17 cellular contexts compared by ENCODE assay signal in genomic region chr20:50728486-50728980, GRCh38. TPM values are rescaled to one million over a fixed set of nuclear protein-coding genes. Genes with fewer than 3 reads are reported as not detected.
DNase-seq lines count a peak whose midpoint lies in the region; ATAC-seq, FAIRE-seq and TF ChIP-seq lines count a peak whose summit lies in the region.
"Had no signal": no experiment of that assay in that cellular context is flagged by ENCODE, and none has a peak within 500 bp of the region (broad histone marks: within the 10 kb centered on the region; RNA-seq: fewer than 3 reads in every experiment).

No MANE protein-coding gene starts in this region.

- no peaks in the 10 kb centered on the region for H4K20me1 ChIP-seq in keratinocyte (ENCODE audit: control insufficient read depth, extremely low read depth, insufficient read depth, low read length)

- H3K4me3 ChIP-seq in keratinocyte (ENCODE audit: control insufficient read depth in 2 of 3, extremely low read depth in 1 of 3, insufficient read depth in 2 of 3, low read depth in 1 of 3, low read length in 3 of 3) (no peak overlapping the region), small intestine (ENCODE audit: low read depth in 1 of 2, low read length in 2 of 2) (no peak overlapping the region)
- H3K4me3 ChIP-seq: adrenal gland had no signal

- peaks cover 21% of the 10 kb centered on the region for H3K79me2 ChIP-seq in keratinocyte (ENCODE audit: control insufficient read depth, insufficient read depth, low read length)

- intact Hi-C loops in left colon (cut with DNase I, micrococcal nuclease): no loop called here
- intact Hi-C loops in sciatic nerve (cut with DNase I): no loop called here

- no peak for TF ChIP-seq CTCF in keratinocyte (optimal IDR thresholded peaks at IDR 0.05 in 1 of 3, IDR thresholded peaks at IDR 0.05 in 1 of 3, conservative IDR thresholded peaks at IDR 0.05 in 1 of 3; ENCODE audit: extremely low read depth in 1 of 3, insufficient read depth in 2 of 3, low read length in 3 of 3)

- no peak for FAIRE-seq in keratinocyte (lab: Jason Lieb, UNC)
- FAIRE-seq in small intestine (lab: Jason Lieb, UNC): no peak

- no peaks in the 10 kb centered on the region for H3K27me3 Mint-ChIP-seq in activated T-helper 17 cell treated with anti-CD3 and anti-CD28 coated beads, Interleukin-2, amount 50 U/mL, for 72 hours
- H3K27me3 Mint-ChIP-seq: activated CD4-positive, alpha-beta memory T cell treated with anti-CD3 and anti-CD28 coated beads for 36 hours; naive thymus-derived CD8-positive, alpha-beta T cell had no signal

- peak overlapping the region; percentile 12 for H3K4me3 Mint-ChIP-seq in activated T-helper 17 cell treated with anti-CD3 and anti-CD28 coated beads, Interleukin-2, amount 50 U/mL, for 72 hours
- H3K4me3 Mint-ChIP-seq: activated CD4-positive, alpha-beta memory T cell treated with anti-CD3 and anti-CD28 coated beads for 36 hours; activated T-helper 1 cell treated with anti-CD3 and anti-CD28 coated beads, Interleukin-12 subunit alpha, Interleukin-12 subunit beta, Interleukin-2, Interleukin-4 antibody, amounts not matched to agents 30 ng/mL and 10 ng/mL and 1 ng/mL, durations not matched to agents 14 hours and 24 hours and 36 hours had no signal

- in situ Hi-C loops in KBM-7 (cut with MboI; ENCODE audit: low pct_unique_long_range_greater_than_20kb, low sequenced_read_pairs): no loop called here

- DNase-seq in HT-29 (ENCODE audit: low spot score) (peak; percentile 76), keratinocyte (ENCODE audit: low read depth, low spot score) (no peak), small intestine (no peak), left colon (no peak), NK-92 (lab: John Stamatoyannopoulos, UW; ENCODE audit: unreplicated experiment) (no peak), KBM-7 (no peak), sciatic nerve (ENCODE audit: low spot score) (no peak)
- DNase-seq: activated CD4-positive, alpha-beta memory T cell treated with anti-CD3 and anti-CD28 coated beads for 36 hours; erythroblast; naive thymus-derived CD8-positive, alpha-beta T cell; NCI-H1048; NCI-H2171 treated with DMSO at 0.1 percent for 48 hours; stimulated activated CD4-positive, alpha-beta T cell treated with anti-CD3 and anti-CD28 coated beads, Interleukin-1b, Interleukin-23, amount 100 ng/mL, for 48 hours had no signal

- 50 to 72% (median 70%) methylated on average over 4 of the region's 4 CpGs for WGBS in small intestine, 3 donors

- H3K4me1 ChIP-seq in keratinocyte (ENCODE audit: control insufficient read depth, extremely low read depth, insufficient read depth, low read length) (peaks cover 54% of the 10 kb centered on the region), small intestine (ENCODE audit: control insufficient read depth in 2 of 2, insufficient read depth in 1 of 2, low read depth in 1 of 2, low read length in 1 of 2) (peaks cover 0 to 2% of the 10 kb centered on the region in 2 donors)

- H3K36me3 ChIP-seq in keratinocyte (ENCODE audit: control insufficient read depth in 2 of 2, extremely low read depth in 1 of 2, insufficient read depth in 2 of 2, low read length in 2 of 2) (no peaks in the 10 kb centered on the region), small intestine (ENCODE audit: control insufficient read depth in 2 of 2, insufficient read depth in 2 of 2, low read length in 2 of 2) (no peaks in the 10 kb centered on the region)
- H3K36me3 ChIP-seq: adrenal gland had no signal

- ATAC-seq in activated T-helper 17 cell treated with anti-CD3 and anti-CD28 coated beads, Interleukin-2, amount 50 U/mL, for 72 hours (replicated peaks): no peak
- no peak for ATAC-seq in left colon
- no peak for ATAC-seq in sciatic nerve
- ATAC-seq: naive thymus-derived CD8-positive, alpha-beta T cell had no signal

- no peaks in the 10 kb centered on the region for H3K9me1 ChIP-seq in keratinocyte (ENCODE audit: control insufficient read depth, extremely low read depth, insufficient read depth, low read length)

- H3K27ac ChIP-seq in keratinocyte (ENCODE audit: control insufficient read depth, insufficient read depth, low read length): peak overlapping the region; percentile 98
- peak overlapping the region; percentile 90 to 93 for H3K27ac ChIP-seq in small intestine (ENCODE audit: low read depth in 1 of 2, low read length in 1 of 2)
- H3K27ac ChIP-seq: adrenal gland had no signal

- no peaks in the 10 kb centered on the region for H3K36me3 Mint-ChIP-seq in activated T-helper 17 cell treated with anti-CD3 and anti-CD28 coated beads, Interleukin-2, amount 50 U/mL, for 72 hours (ENCODE audit: low read depth)
- H3K36me3 Mint-ChIP-seq: activated CD4-positive, alpha-beta memory T cell treated with anti-CD3 and anti-CD28 coated beads for 36 hours; naive thymus-derived CD8-positive, alpha-beta T cell had no signal

- H3K9ac ChIP-seq in keratinocyte (ENCODE audit: control insufficient read depth, extremely low read depth, insufficient read depth, low read length): peak overlapping the region; percentile 63

- no peaks in the 10 kb centered on the region for H3K9me3 ChIP-seq in keratinocyte (ENCODE audit: control insufficient read depth, low read depth, low read length)
- H3K9me3 ChIP-seq in small intestine (ENCODE audit: control insufficient read depth, low read depth): no peaks in the 10 kb centered on the region
- H3K9me3 ChIP-seq: adrenal gland had no signal

- peak overlapping the region; percentile 91 for H3K4me2 ChIP-seq in keratinocyte (ENCODE audit: control insufficient read depth, extremely low read depth, insufficient read depth, low read depth, low read length)

- peaks cover 6% of the 10 kb centered on the region for H3K4me1 Mint-ChIP-seq in activated T-helper 17 cell treated with anti-CD3 and anti-CD28 coated beads, Interleukin-2, amount 50 U/mL, for 72 hours

- peak overlapping the region; percentile 8 for H2AFZ ChIP-seq in keratinocyte (ENCODE audit: control insufficient read depth, low read length)

- dilution Hi-C loops in keratinocyte (cut with MboI; ENCODE audit: extremely low pct_ligation_motif_present, low sequenced_read_pairs): no loop called here

- H3K27ac Mint-ChIP-seq in activated T-helper 17 cell treated with anti-CD3 and anti-CD28 coated beads, Interleukin-2, amount 50 U/mL, for 72 hours: no peak overlapping the region
- H3K27ac Mint-ChIP-seq: activated CD4-positive, alpha-beta memory T cell treated with anti-CD3 and anti-CD28 coated beads for 36 hours; activated T-helper 1 cell treated with anti-CD3 and anti-CD28 coated beads, Interleukin-12 subunit alpha, Interleukin-12 subunit beta, Interleukin-2, Interleukin-4 antibody, amounts not matched to agents 30 ng/mL and 10 ng/mL and 1 ng/mL, durations not matched to agents 14 hours and 24 hours and 36 hours had no signal

- no peaks in the 10 kb centered on the region for H3K27me3 ChIP-seq in keratinocyte (ENCODE audit: control insufficient read depth, extremely low read depth, insufficient read depth, low read length)
- no peaks in the 10 kb centered on the region for H3K27me3 ChIP-seq in small intestine (ENCODE audit: control insufficient read depth in 2 of 2, insufficient read depth in 2 of 2, low read length in 2 of 2)
- H3K27me3 ChIP-seq: adrenal gland had no signal

- no peaks in the 10 kb centered on the region for H3K9me3 Mint-ChIP-seq in activated T-helper 17 cell treated with anti-CD3 and anti-CD28 coated beads, Interleukin-2, amount 50 U/mL, for 72 hours
- H3K9me3 Mint-ChIP-seq: activated CD4-positive, alpha-beta memory T cell treated with anti-CD3 and anti-CD28 coated beads for 36 hours; activated T-helper 1 cell treated with anti-CD3 and anti-CD28 coated beads, Interleukin-12 subunit alpha, Interleukin-12 subunit beta, Interleukin-2, Interleukin-4 antibody, amounts not matched to agents 30 ng/mL and 10 ng/mL and 1 ng/mL, durations not matched to agents 14 hours and 24 hours and 36 hours; naive thymus-derived CD8-positive, alpha-beta T cell had no signal

RNA-seq across cellular contexts. Expression of gene PARD6B, which starts 2.8 kb away (rescaled TPM):
- total RNA-seq in HT-29 (2014; rRNA removed; shearing (Covaris generic)): 23.7 and 29.9 TPM in 2 replicates
- 1 to 10 TPM; 3.2 to 7.8 TPM for total RNA-seq in activated T-helper 17 cell treated with anti-CD3 and anti-CD28 coated beads, Interleukin-2, amount 50 U/mL, for 72 hours
- polyA plus RNA-seq in keratinocyte (1.4 to 2.0 TPM (median 1.4 TPM) in 3 replicates), small intestine (1 to 10 TPM; 2.4 to 9.2 (median 8.9) TPM)
- polyA plus RNA-seq in keratinocyte (2011; ENCODE audit: low read depth): 9.9 TPM
- 0.30 and 1.1 TPM in 2 replicates for polyA plus RNA-seq in keratinocyte (2011; cell fraction: cytosol; rRNA removed)
- 2.0 and 2.9 TPM in 2 replicates for polyA plus RNA-seq in keratinocyte (2011; cell fraction: nucleus; rRNA removed)
- polyA plus RNA-seq in keratinocyte (2012; ENCODE audit: low replicate concordance): 1.1 and 9.7 TPM in 2 replicates
- polyA minus RNA-seq in keratinocyte: 1.8 to 4.9 TPM (median 2.5 TPM) in 3 replicates
- 1.5 TPM for polyA minus RNA-seq in keratinocyte (2011; cell fraction: cytosol; rRNA and poly(A)+ RNA removed)
- polyA minus RNA-seq in keratinocyte (2011; cell fraction: nucleus; rRNA and poly(A)+ RNA removed): 2.5 and 4.3 TPM in 2 replicates
- total RNA-seq in left colon (10 to 100 TPM; 19.8 to 38.4 TPM), sciatic nerve (5.7 TPM)

RNA-seq across cellular contexts. Expression of gene RIPOR3, which starts 37.2 kb away (rescaled TPM):
- total RNA-seq in HT-29 (2014; rRNA removed; shearing (Covaris generic)): 0.31 and 0.39 TPM in 2 replicates
- not detected for total RNA-seq in activated T-helper 17 cell treated with anti-CD3 and anti-CD28 coated beads, Interleukin-2, amount 50 U/mL, for 72 hours
- 0.10 to 0.40 TPM (median 0.10 TPM) in 3 replicates for polyA plus RNA-seq in keratinocyte
- polyA plus RNA-seq in keratinocyte (2011; ENCODE audit: low read depth): 0.42 TPM
- polyA plus RNA-seq in keratinocyte (2011; cell fraction: cytosol; rRNA removed): 0.05 and 0.06 TPM in 2 replicates
- 0.43 and 0.44 TPM in 2 replicates for polyA plus RNA-seq in keratinocyte (2011; cell fraction: nucleus; rRNA removed)
- polyA plus RNA-seq in keratinocyte (2012; ENCODE audit: low replicate concordance): 0.22 and 1.2 TPM in 2 replicates
- 0.10 to 0.72 TPM in 2 of 3 replicates, not detected in the other for polyA minus RNA-seq in keratinocyte
- not detected for polyA minus RNA-seq in keratinocyte (2011; cell fraction: cytosol; rRNA and poly(A)+ RNA removed)
- 0.11 and 0.31 TPM in 2 replicates for polyA minus RNA-seq in keratinocyte (2011; cell fraction: nucleus; rRNA and poly(A)+ RNA removed)
- 10 to 100 TPM in 1 of 3 donors, 1 to 10 TPM in 1, under 1 TPM in 1; 0.22 to 10.9 (median 1.9) TPM for polyA plus RNA-seq in small intestine
- 1 to 10 TPM; 3.2 to 3.9 TPM for total RNA-seq in left colon
- 26.3 TPM for total RNA-seq in sciatic nerve
- total RNA-seq: activated CD4-positive, alpha-beta memory T cell treated with anti-CD3 and anti-CD28 coated beads for 36 hours; activated T-helper 1 cell treated with anti-CD3 and anti-CD28 coated beads, Interleukin-12 subunit alpha, Interleukin-12 subunit beta, Interleukin-2, Interleukin-4 antibody, amounts not matched to agents 30 ng/mL and 10 ng/mL and 1 ng/mL, durations not matched to agents 14 hours and 24 hours and 36 hours; naive thymus-derived CD8-positive, alpha-beta T cell; SK-MEL-5 had no signal
